11 cellular contexts compared by ENCODE assay signal in the genomic region with DNA sequence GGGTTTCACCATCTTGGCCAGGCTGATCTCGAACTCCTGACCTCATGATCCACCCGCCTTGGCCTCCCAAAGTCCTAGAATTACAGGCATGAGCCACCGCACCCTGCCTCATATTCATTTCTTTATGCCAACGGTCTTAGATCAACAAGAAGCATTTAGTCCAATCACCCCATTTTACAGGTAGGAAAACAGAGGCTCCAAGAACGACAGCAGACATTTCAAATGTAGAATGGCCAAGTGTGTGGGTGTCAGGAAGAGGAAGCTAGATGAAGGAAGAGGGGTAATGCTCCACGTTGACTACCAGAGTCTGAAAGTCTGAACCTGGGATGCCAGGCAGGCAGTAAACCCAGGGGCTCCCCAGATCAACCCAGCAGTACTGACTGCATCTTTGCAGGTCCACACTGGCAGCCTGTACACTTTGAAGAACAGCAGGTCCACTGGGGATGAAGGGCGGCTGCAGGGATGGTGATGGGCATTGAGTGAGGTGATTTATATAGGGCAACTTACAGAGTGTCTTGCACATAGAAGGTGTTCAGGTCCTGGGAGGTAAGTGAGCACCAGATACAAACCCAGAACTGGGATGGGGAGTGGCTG.
"Had no signal": no experiment of that assay in that cellular context is flagged by ENCODE, and none has a peak within 500 bp of the region (broad histone marks: within the 10 kb centered on the region; RNA-seq: fewer than 3 reads in every experiment).

No MANE protein-coding gene starts in this region.

- H3K79me2 ChIP-seq: parathyroid adenoma had no signal

- H3K36me3 Mint-ChIP-seq: neural progenitor cell; stimulated activated naive B cell treated with anti-CD40 and anti-IgM and Interleukin-4, amounts not matched to agents 10 μg/mL and 1 μg/mL and 100 μg/mL, for 72 hours had no signal

- H3K9me3 ChIP-seq: upper lobe of left lung had no signal

- H3K4me2 ChIP-seq: neural progenitor cell had no signal

- H3K27ac Mint-ChIP-seq: activated T-helper 1 cell treated with anti-CD3 and anti-CD28 coated beads, Interleukin-12 subunit alpha, Interleukin-12 subunit beta, Interleukin-2, Interleukin-4 antibody, amounts not matched to agents 30 ng/mL and 10 ng/mL and 1 ng/mL, durations not matched to agents 14 hours and 24 hours and 36 hours; neural progenitor cell; stimulated activated naive B cell treated with anti-CD40 and anti-IgM and Interleukin-4, amounts not matched to agents 10 μg/mL and 1 μg/mL and 100 μg/mL, for 72 hours had no signal

- H3K27ac ChIP-seq: cardiac muscle cell, neural progenitor cell, parathyroid adenoma, upper lobe of left lung had no signal

- ATAC-seq: stimulated activated naive B cell treated with anti-CD40 and anti-IgM and Interleukin-4, amounts not matched to agents 10 μg/mL and 1 μg/mL and 100 μg/mL, for 72 hours had no signal

- H3K36me3 ChIP-seq: cardiac muscle cell, neural progenitor cell, upper lobe of left lung had no signal

- H3K4me3 ChIP-seq: cardiac muscle cell, lung, neural progenitor cell, upper lobe of left lung had no signal

- H2AFZ ChIP-seq: neural progenitor cell, parathyroid adenoma had no signal

- H3K9me3 Mint-ChIP-seq: activated T-helper 1 cell treated with anti-CD3 and anti-CD28 coated beads, Interleukin-12 subunit alpha, Interleukin-12 subunit beta, Interleukin-2, Interleukin-4 antibody, amounts not matched to agents 30 ng/mL and 10 ng/mL and 1 ng/mL, durations not matched to agents 14 hours and 24 hours and 36 hours; neural progenitor cell; stimulated activated naive B cell treated with anti-CD40 and anti-IgM and Interleukin-4, amounts not matched to agents 10 μg/mL and 1 μg/mL and 100 μg/mL, for 72 hours had no signal

- H3K27me3 ChIP-seq: cardiac muscle cell, foreskin keratinocyte, neural progenitor cell, upper lobe of left lung had no signal

- H3K4me1 Mint-ChIP-seq: stimulated activated naive B cell treated with anti-CD40 and anti-IgM and Interleukin-4, amounts not matched to agents 10 μg/mL and 1 μg/mL and 100 μg/mL, for 72 hours had no signal

- H3K9ac ChIP-seq: neural progenitor cell, parathyroid adenoma had no signal

- DNase-seq: activated CD4-positive, CD25-positive, alpha-beta regulatory T cell treated with anti-CD3 and anti-CD28 coated beads, Interleukin-2, amount 50 U/mL, for 72 hours; aorta; stimulated activated CD4-positive, alpha-beta T cell treated with anti-CD3 and anti-CD28 coated beads, Interleukin-2, amount 100 ng/mL, for 48 hours; stimulated activated naive B cell treated with anti-CD40 and anti-IgM and Interleukin-4, amounts not matched to agents 10 μg/mL and 1 μg/mL and 100 μg/mL, for 72 hours; upper lobe of left lung had no signal

- H3K4me3 Mint-ChIP-seq: activated T-helper 1 cell treated with anti-CD3 and anti-CD28 coated beads, Interleukin-12 subunit alpha, Interleukin-12 subunit beta, Interleukin-2, Interleukin-4 antibody, amounts not matched to agents 30 ng/mL and 10 ng/mL and 1 ng/mL, durations not matched to agents 14 hours and 24 hours and 36 hours; neural progenitor cell; stimulated activated naive B cell treated with anti-CD40 and anti-IgM and Interleukin-4, amounts not matched to agents 10 μg/mL and 1 μg/mL and 100 μg/mL, for 72 hours had no signal
